In genomic region chr20:38685853-38686473, GRCh38 we compare ENCODE assay signal across 8 cellular contexts. TPM values are rescaled to one million over a fixed set of nuclear protein-coding genes. Genes with fewer than 3 reads are reported as not detected.
DNase-seq lines count a peak whose midpoint lies in the region; ATAC-seq and TF ChIP-seq lines count a peak whose summit lies in the region.

No MANE protein-coding gene starts in this region.

- ATAC-seq in right lobe of liver (peak in 3 of 4 donors; percentile 56 to 65 (median 57)), GM18873 (IDR thresholded peaks at IDR 0.05; ENCODE audit: low FRiP score, unreplicated experiment) (no peak), HG02623 (IDR thresholded peaks at IDR 0.05; ENCODE audit: unreplicated experiment) (no peak)

- no peak overlapping the region for H3K9ac ChIP-seq in GM23248

- H3K4me1 ChIP-seq in GM23248 (ENCODE audit: insufficient read depth) (no peaks in the 10 kb centered on the region), right lobe of liver (no peaks in the 10 kb centered on the region)

- H3K36me3 ChIP-seq in GM23248 (ENCODE audit: low read depth) (no peaks in the 10 kb centered on the region), right lobe of liver (no peaks in the 10 kb centered on the region), WERI-Rb-1 (no peaks in the 10 kb centered on the region)

- in situ Hi-C loops in GM23248 (cut with MboI) (no loop called here), astrocyte of the cerebellum (cut with HindIII; ENCODE audit: low sequenced_read_pairs) (no loop called here)

- TF ChIP-seq CTCF in astrocyte of the cerebellum (IDR thresholded peaks at IDR 0.05; ENCODE audit: low read depth, low read length, missing control alignments), result no peak
- no peak for TF ChIP-seq CTCF in right lobe of liver (IDR thresholded peaks at IDR 0.05)
- no peak for TF ChIP-seq CTCF in WERI-Rb-1 (IDR thresholded peaks at IDR 0.05; ENCODE audit: low read depth, low read length)

- H3K4me3 ChIP-seq in GM23248 (no peak overlapping the region), astrocyte of the cerebellum (ENCODE audit: low read depth, low read length) (no peak overlapping the region), right lobe of liver (no peak overlapping the region), WERI-Rb-1 (ENCODE audit: low read depth, low read length) (no peak overlapping the region)

- H3K9me2 ChIP-seq in GM23248 (ENCODE audit: insufficient read depth), result no peaks in the 10 kb centered on the region

- DNase-seq in GM23248, result peak; percentile 57
- peak; percentile 11 for DNase-seq in NOMO-1 treated with DMSO at 0.1 percent for 48 hours (lab: John Stamatoyannopoulos, UW; ENCODE audit: unreplicated experiment)
- DNase-seq in astrocyte of the cerebellum (ENCODE audit: low read depth), result peak; percentile 26
- peak in 2 of 3 donors; percentile 50 to 61 for DNase-seq in right lobe of liver
- DNase-seq in WERI-Rb-1, result no peak
- no peak for DNase-seq in SW 1271 (lab: John Stamatoyannopoulos, UW)

- no peaks in the 10 kb centered on the region for H3F3A ChIP-seq in GM23248 (ENCODE audit: insufficient read depth)

- no peak for TF ChIP-seq POLR2A in right lobe of liver (IDR thresholded peaks at IDR 0.05)

- H3K79me2 ChIP-seq in GM23248 (ENCODE audit: insufficient read depth), result no peaks in the 10 kb centered on the region

- H3K27ac ChIP-seq in GM23248, result no peak overlapping the region
- H3K27ac ChIP-seq in right lobe of liver, result no peak overlapping the region
- H3K27ac ChIP-seq in WERI-Rb-1, result no peak overlapping the region

- no peaks in the 10 kb centered on the region for H3K27me3 ChIP-seq in GM23248 (replicated peaks; ENCODE audit: insufficient read depth)
- H3K27me3 ChIP-seq in right lobe of liver, result no peaks in the 10 kb centered on the region
- H3K27me3 ChIP-seq in WERI-Rb-1 (ENCODE audit: insufficient read depth, low read depth, severe bottlenecking), result no peaks in the 10 kb centered on the region

- H2AFZ ChIP-seq in GM23248, result no peak overlapping the region

- H3K9me3 ChIP-seq in GM23248 (ENCODE audit: low read depth) (no peaks in the 10 kb centered on the region), right lobe of liver (no peaks in the 10 kb centered on the region), WERI-Rb-1 (ENCODE audit: severe bottlenecking) (no peaks in the 10 kb centered on the region)

- intact Hi-C loops in right lobe of liver (cut with DNase I), result no loop called here

- H3K4me2 ChIP-seq in GM23248 (ENCODE audit: unreplicated experiment), result no peak overlapping the region

- 24% methylated on average over 14 of the region's 14 CpGs for WGBS in GM23248 (ENCODE audit: low coverage in 1 of 2, low lambda C conversion rate in 2 of 2, missing lambda C conversion rate in 2 of 2), 2 experiments
- 10% methylated on average over 14 of the region's 14 CpGs for WGBS in right lobe of liver (ENCODE audit: insufficient coverage, low coverage, low lambda C conversion rate, missing lambda C conversion rate)

- no peaks in the 10 kb centered on the region for H4K20me1 ChIP-seq in GM23248 (ENCODE audit: insufficient read depth)

RNA-seq across cellular contexts. Expression of gene SLC32A1, which starts 38.3 kb away (rescaled TPM):
- total RNA-seq in GM23248 (2014; rRNA removed; shearing (Covaris generic)), result not detected in 2 replicates
- not detected in 2 replicates for polyA plus RNA-seq in GM23248 (2016; fragmentation: Nextera tagmentation; extraction: Ambion mirVana)
- not detected for total RNA-seq in right lobe of liver

Comparison
In these comparisons a context has a peak if more than half of its experiments do, and no peak if none do; other contexts are left out.
1. DNase-seq: peak in GM23248 (single experiment), NOMO-1 treated with DMSO at 0.1 percent for 48 hours (single experiment), astrocyte of the cerebellum (single experiment) and right lobe of liver (2 of 3); none in WERI-Rb-1 (single experiment) and SW 1271 (0 of 2).
2. ATAC-seq: peak in right lobe of liver (3 of 4); none in GM18873 (single experiment) and HG02623 (single experiment).